9 cellular contexts compared by ENCODE assay signal in genomic region chr15:74696808-74697207, GRCh38. TPM values are rescaled to one million over a fixed set of nuclear protein-coding genes. Genes with fewer than 3 reads are reported as not detected.
DNase-seq lines count a peak whose midpoint lies in the region; ATAC-seq and TF ChIP-seq lines count a peak whose summit lies in the region.
"Had no signal": no experiment of that assay in that cellular context is flagged by ENCODE, and none has a peak within 500 bp of the region (broad histone marks: within the 10 kb centered on the region; RNA-seq: fewer than 3 reads in every experiment).

No MANE protein-coding gene starts in this region.

- H3K9me3 ChIP-seq in left ventricle myocardium inferior (replicated peaks), result no peaks in the 10 kb centered on the region
- H3K9me3 ChIP-seq in mesenchymal stem cell (ENCODE audit: control insufficient read depth, low read length), result no peaks in the 10 kb centered on the region
- no peaks in the 10 kb centered on the region for H3K9me3 ChIP-seq in uterus

- H3K14ac ChIP-seq in mesenchymal stem cell (ENCODE audit: low read length in 2 of 2), result no peak overlapping the region

- H3K79me1 ChIP-seq in mesenchymal stem cell (replicated peaks; ENCODE audit: low read length, poor library complexity, severe bottlenecking), result peaks cover 4% of the 10 kb centered on the region

- H3K36me3 ChIP-seq in left ventricle myocardium inferior (no peaks in the 10 kb centered on the region), mesenchymal stem cell (ENCODE audit: control insufficient read depth in 1 of 2, insufficient read depth in 2 of 2, low read depth in 1 of 2, low read length in 2 of 2) (no peaks in the 10 kb centered on the region), uterus (no peaks in the 10 kb centered on the region)

- intact Hi-C loops in left ventricle myocardium inferior (cut with micrococcal nuclease), result no loop called here
- intact Hi-C loops in left ventricle myocardium superior (cut with micrococcal nuclease), result no loop called here
- intact Hi-C loops in uterus (cut with DNase I; ENCODE audit: low total_unique reads), result no loop called here

- POLR2A ChIA-PET in activated CD8-positive, alpha-beta T cell treated with anti-CD3 and anti-CD28 coated beads, Interleukin-2, amount 10 ng/mL, durations not matched to agents 7 days and 5 days (lab: Charles Lee), result interaction anchor here (1.0 kb wide), 1 partner anchor 83 kb away, joined by 3 read pairs; no protein-coding TSS in a partner anchor

- peak overlapping the region; percentile 91 for H3K4me3 ChIP-seq in left ventricle myocardium inferior
- H3K4me3 ChIP-seq in mesenchymal stem cell (ENCODE audit: insufficient read depth in 1 of 2, low read depth in 1 of 2, low read length in 2 of 2), result peak overlapping the region in 1 of 2 experiments; percentile 94
- H3K4me3 ChIP-seq in uterus, result peak overlapping the region; percentile 67 to 92

- peak overlapping the region; percentile 100 for H3K27ac Mint-ChIP-seq in activated CD8-positive, alpha-beta T cell treated with anti-CD3 and anti-CD28 coated beads, Interleukin-2, amount 10 ng/mL, durations not matched to agents 7 days and 5 days

- H2BK5ac ChIP-seq in mesenchymal stem cell (ENCODE audit: low read depth, low read length, poor library complexity, severe bottlenecking), result no peak overlapping the region

- 68% methylated on average over 2 of the region's 2 CpGs for WGBS in mesenchymal stem cell

- H4K91ac ChIP-seq in mesenchymal stem cell (ENCODE audit: low read length), result no peak overlapping the region

- H3K4me2 ChIP-seq in mesenchymal stem cell (ENCODE audit: low read length, poor library complexity, severe bottlenecking), result no peak overlapping the region

- H3K18ac ChIP-seq in mesenchymal stem cell (ENCODE audit: low read depth in 1 of 2, low read length in 2 of 2), result no peak overlapping the region

- H3K27ac ChIP-seq in left ventricle myocardium inferior (replicated peaks) (no peak overlapping the region), mesenchymal stem cell (ENCODE audit: low read length, poor library complexity, severe bottlenecking) (no peak overlapping the region), uterus (peak overlapping the region in 1 of 2 donors; percentile 88)

- H3K23ac ChIP-seq in mesenchymal stem cell (ENCODE audit: low read length in 2 of 2), result no peak overlapping the region

- H3K4me1 ChIP-seq in left ventricle myocardium inferior, result peaks cover 29% of the 10 kb centered on the region
- H3K4me1 ChIP-seq in mesenchymal stem cell (ENCODE audit: control insufficient read depth, insufficient read depth, low read depth, low read length), result peaks cover 5% of the 10 kb centered on the region
- no peaks in the 10 kb centered on the region for H3K4me1 ChIP-seq in uterus

- TF ChIP-seq CTCF in left ventricle myocardium inferior (IDR thresholded peaks at IDR 0.05; ENCODE audit: borderline replicate concordance) (no peak), uterus (IDR thresholded peaks at IDR 0.05) (no peak)

- no peak overlapping the region for H3K4ac ChIP-seq in mesenchymal stem cell (ENCODE audit: low read depth in 1 of 2, low read length in 2 of 2)

- no peak for TF ChIP-seq POLR2A in uterus (IDR thresholded peaks at IDR 0.05)

- H2BK12ac ChIP-seq in mesenchymal stem cell (ENCODE audit: low read length in 2 of 2), result no peak overlapping the region

- peaks cover 3% of the 10 kb centered on the region for H3K36me3 Mint-ChIP-seq in activated CD8-positive, alpha-beta T cell treated with anti-CD3 and anti-CD28 coated beads, Interleukin-2, amount 10 ng/mL, durations not matched to agents 7 days and 5 days (ENCODE audit: low read depth)

- H2AK5ac ChIP-seq in mesenchymal stem cell (ENCODE audit: low read length, severe bottlenecking), result no peak overlapping the region

- no peak overlapping the region for H2BK120ac ChIP-seq in mesenchymal stem cell (ENCODE audit: low read depth, low read length)

- H3K27me3 ChIP-seq in left ventricle myocardium inferior (ENCODE audit: low read depth) (no peaks in the 10 kb centered on the region), mesenchymal stem cell (ENCODE audit: control insufficient read depth in 1 of 2, insufficient read depth in 1 of 2, low read length in 2 of 2) (peaks cover 7 to 9% of the 10 kb centered on the region in 2 experiments), uterus (no peaks in the 10 kb centered on the region)

- H3K4me3 Mint-ChIP-seq in activated CD8-positive, alpha-beta T cell treated with anti-CD3 and anti-CD28 coated beads, Interleukin-2, amount 10 ng/mL, durations not matched to agents 7 days and 5 days, result peak overlapping the region; percentile 100

- peaks cover 6% of the 10 kb centered on the region for H3K27me3 Mint-ChIP-seq in activated CD8-positive, alpha-beta T cell treated with anti-CD3 and anti-CD28 coated beads, Interleukin-2, amount 10 ng/mL, durations not matched to agents 7 days and 5 days (ENCODE audit: low read depth)

- DNase-seq in left ventricle myocardium inferior (no peak), left ventricle myocardium superior (no peak), mesenchymal stem cell (no peak), uterus (no peak), iPS-NIHi11 (ENCODE audit: low spot score) (no peak)
- DNase-seq in activated CD8-positive, alpha-beta T cell treated with anti-CD3 and anti-CD28 coated beads, Interleukin-2, amount 10 ng/mL, durations not matched to agents 7 days and 5 days, result no peak
- DNase-seq: RPMI8226 had no signal

- no peaks in the 10 kb centered on the region for H3K9me3 Mint-ChIP-seq in activated CD8-positive, alpha-beta T cell treated with anti-CD3 and anti-CD28 coated beads, Interleukin-2, amount 10 ng/mL, durations not matched to agents 7 days and 5 days (ENCODE audit: insufficient read depth)

- no peak overlapping the region for H2AFZ ChIP-seq in mesenchymal stem cell (ENCODE audit: low read depth, low read length)

- H4K8ac ChIP-seq in mesenchymal stem cell (ENCODE audit: low read length), result no peak overlapping the region

- H3K4me1 Mint-ChIP-seq in activated CD8-positive, alpha-beta T cell treated with anti-CD3 and anti-CD28 coated beads, Interleukin-2, amount 10 ng/mL, durations not matched to agents 7 days and 5 days (ENCODE audit: low read depth), result peaks cover 35% of the 10 kb centered on the region

- H2BK15ac ChIP-seq in mesenchymal stem cell (ENCODE audit: low read depth, poor library complexity, severe bottlenecking), result no peak overlapping the region

- CTCF ChIA-PET in activated CD8-positive, alpha-beta T cell treated with anti-CD3 and anti-CD28 coated beads, Interleukin-2, amount 10 ng/mL, durations not matched to agents 7 days and 5 days (lab: Charles Lee), result interaction anchor here (0.9 to 1.6 kb wide), 4 partner anchors 12 to 84 kb away, joined by 3 to 4 read pairs (median 3); no protein-coding TSS in a partner anchor

- peak overlapping the region; percentile 97 for H3K9ac ChIP-seq in mesenchymal stem cell (ENCODE audit: low read length)

- ATAC-seq in left ventricle myocardium superior (no peak), HG02938 (IDR thresholded peaks at IDR 0.05; ENCODE audit: unreplicated experiment) (no peak), GM19463 (IDR thresholded peaks at IDR 0.05; ENCODE audit: unreplicated experiment) (no peak)
- no peak for ATAC-seq in activated CD8-positive, alpha-beta T cell treated with anti-CD3 and anti-CD28 coated beads, Interleukin-2, amount 10 ng/mL, durations not matched to agents 7 days and 5 days

RNA-seq across cellular contexts. Expression of gene EDC3, which starts 1.0 kb away (rescaled TPM):
- total RNA-seq in left ventricle myocardium inferior (17.2 TPM), left ventricle myocardium superior (16.1 TPM), uterus (10 to 100 TPM in 2 of 4 donors, 1 to 10 TPM in 2; 8.7 to 40.6 (median 17.9) TPM)
- 10 to 100 TPM; 40.4 to 41.6 TPM for total RNA-seq in activated CD8-positive, alpha-beta T cell treated with anti-CD3 and anti-CD28 coated beads, Interleukin-2, amount 10 ng/mL, durations not matched to agents 7 days and 5 days
- polyA plus RNA-seq in mesenchymal stem cell (2013, experiment 1 of 2), result 19.1 TPM
- polyA plus RNA-seq in mesenchymal stem cell (2013, experiment 2 of 2), result 20.8 TPM

RNA-seq across cellular contexts. Expression of gene CYP1A1, which starts 28.5 kb away (rescaled TPM):
- 0.41 TPM for total RNA-seq in left ventricle myocardium inferior
- 0.45 TPM for total RNA-seq in left ventricle myocardium superior
- total RNA-seq in activated CD8-positive, alpha-beta T cell treated with anti-CD3 and anti-CD28 coated beads, Interleukin-2, amount 10 ng/mL, durations not matched to agents 7 days and 5 days, result 1 to 10 TPM; 4.7 to 4.8 TPM
- 0.11 TPM for polyA plus RNA-seq in mesenchymal stem cell (2013, experiment 1 of 2)
- 0.15 TPM for polyA plus RNA-seq in mesenchymal stem cell (2013, experiment 2 of 2)
- total RNA-seq in uterus, result 1 to 10 TPM in 1 of 4 donors, under 1 TPM in 1, not detected in 2; 0.29 to 6.2 TPM

RNA-seq across cellular contexts. Expression of gene CYP1A2, which starts 51.8 kb away (rescaled TPM):
- not detected for total RNA-seq in left ventricle myocardium inferior
- not detected for total RNA-seq in left ventricle myocardium superior
- total RNA-seq in activated CD8-positive, alpha-beta T cell treated with anti-CD3 and anti-CD28 coated beads, Interleukin-2, amount 10 ng/mL, durations not matched to agents 7 days and 5 days, result not detected
- not detected for polyA plus RNA-seq in mesenchymal stem cell (2013, experiment 1 of 2)
- polyA plus RNA-seq in mesenchymal stem cell (2013, experiment 2 of 2), result not detected
- total RNA-seq in uterus, result not detected
